Comparison of ENCODE assay signal across 18 cellular contexts in genomic region chr11:72005347-72006260, GRCh38. TPM values are rescaled to one million over a fixed set of nuclear protein-coding genes. Genes with fewer than 3 reads are reported as not detected.
DNase-seq lines count a peak whose midpoint lies in the region; ATAC-seq, FAIRE-seq and TF ChIP-seq lines count a peak whose summit lies in the region.
"Had no signal": no experiment of that assay in that cellular context is flagged by ENCODE, and none has a peak within 500 bp of the region (broad histone marks: within the 10 kb centered on the region; RNA-seq: fewer than 3 reads in every experiment).

No MANE protein-coding gene starts in this region.

- TF ChIP-seq CTCF in CD4-positive, alpha-beta T cell (IDR thresholded peaks at IDR 0.05): no peak
- TF ChIP-seq CTCF in astrocyte (IDR thresholded peaks at IDR 0.05; ENCODE audit: insufficient read depth, low read depth, low read length): no peak
- TF ChIP-seq CTCF in neural crest cell (conservative IDR thresholded peaks at IDR 0.05): no peak

- H2BK12ac ChIP-seq in trophoblast cell (ENCODE audit: low read length): no peak overlapping the region

- H3K4me1 Mint-ChIP-seq in CD4-positive, alpha-beta T cell (ENCODE audit: low read depth): peaks cover 11% of the 10 kb centered on the region
- H3K4me1 Mint-ChIP-seq in astrocyte (ENCODE audit: low read depth, unreplicated experiment) (peaks cover 6% of the 10 kb centered on the region), neural crest cell (peaks cover 6% of the 10 kb centered on the region)
- no peaks in the 10 kb centered on the region for H3K4me1 Mint-ChIP-seq in activated CD8-positive, alpha-beta memory T cell treated with anti-CD3 and anti-CD28 coated beads, Interleukin-2, amount 10 ng/mL, durations not matched to agents 7 days and 5 days

- H3K4me2 ChIP-seq in astrocyte (ENCODE audit: low read length) (no peak overlapping the region), trophoblast cell (ENCODE audit: low read length) (no peak overlapping the region)

- H3K36me3 ChIP-seq in astrocyte (ENCODE audit: insufficient read depth, low read length) (peaks cover 73% of the 10 kb centered on the region), trophoblast cell (ENCODE audit: control insufficient read depth in 1 of 2, insufficient read depth in 2 of 2, low read length in 2 of 2) (peaks cover 88 to 95% of the 10 kb centered on the region in 2 experiments)

- no peak overlapping the region for H3K4ac ChIP-seq in trophoblast cell (ENCODE audit: low read depth, low read length)

- POLR2A ChIA-PET in CD4-positive, alpha-beta T cell (lab: Charles Lee): interaction anchor here (0.8 to 1.2 kb wide), 2 partner anchors 19 to 105 kb away, joined by 3 to 4 read pairs; no protein-coding TSS in a partner anchor

- no peak overlapping the region for H3K23ac ChIP-seq in trophoblast cell (ENCODE audit: low read length)

- no peak overlapping the region for H3K14ac ChIP-seq in trophoblast cell (ENCODE audit: low read length)

- no CpG with 5 or more reads among the region's 20 CpGs for WGBS in trophoblast cell (ENCODE audit: extremely low coverage, insufficient coverage, insufficient read length)

- CTCF ChIA-PET in CD4-positive, alpha-beta T cell (lab: Charles Lee): no interaction called here
- CTCF ChIA-PET in activated CD8-positive, alpha-beta memory T cell treated with anti-CD3 and anti-CD28 coated beads, Interleukin-2, amount 10 ng/mL, durations not matched to agents 7 days and 5 days (lab: Charles Lee): interaction anchor here (1.2 to 2.1 kb wide), 3 partner anchors 20 to 466 kb away, joined by 3 to 10 read pairs (median 3); no protein-coding TSS in a partner anchor

- H3K9ac ChIP-seq in astrocyte (ENCODE audit: low read length) (no peak overlapping the region), trophoblast cell (ENCODE audit: low read length) (no peak overlapping the region)

- no peaks in the 10 kb centered on the region for H3K27me3 Mint-ChIP-seq in CD4-positive, alpha-beta T cell
- H3K27me3 Mint-ChIP-seq in astrocyte (ENCODE audit: low read depth, unreplicated experiment) (no peaks in the 10 kb centered on the region), neural crest cell (ENCODE audit: low read depth) (peaks cover 10% of the 10 kb centered on the region)
- no peaks in the 10 kb centered on the region for H3K27me3 Mint-ChIP-seq in activated CD8-positive, alpha-beta memory T cell treated with anti-CD3 and anti-CD28 coated beads, Interleukin-2, amount 10 ng/mL, durations not matched to agents 7 days and 5 days

- H2BK120ac ChIP-seq in trophoblast cell (ENCODE audit: insufficient read depth, low read length, poor library complexity): no peak overlapping the region

- no peaks in the 10 kb centered on the region for H3K9me3 ChIP-seq in CD4-positive, alpha-beta T cell (ENCODE audit: control insufficient read depth, low read length)
- no peaks in the 10 kb centered on the region for H3K9me3 ChIP-seq in astrocyte (ENCODE audit: insufficient read depth, low read depth, low read length)
- no peaks in the 10 kb centered on the region for H3K9me3 ChIP-seq in trophoblast cell (ENCODE audit: insufficient read depth, low read depth, low read length)

- no peak overlapping the region for H3K27ac ChIP-seq in CD4-positive, alpha-beta T cell (ENCODE audit: low read depth, low read length)
- H3K27ac ChIP-seq in astrocyte (ENCODE audit: low read depth, low read length) (no peak overlapping the region), trophoblast cell (ENCODE audit: low read depth, low read length) (no peak overlapping the region)

- H3K9me3 Mint-ChIP-seq in CD4-positive, alpha-beta T cell: no peaks in the 10 kb centered on the region
- H3K9me3 Mint-ChIP-seq in astrocyte (ENCODE audit: unreplicated experiment) (no peaks in the 10 kb centered on the region), neural crest cell (no peaks in the 10 kb centered on the region)
- H3K9me3 Mint-ChIP-seq in activated CD8-positive, alpha-beta memory T cell treated with anti-CD3 and anti-CD28 coated beads, Interleukin-2, amount 10 ng/mL, durations not matched to agents 7 days and 5 days (ENCODE audit: low read depth): no peaks in the 10 kb centered on the region
- H3K9me3 Mint-ChIP-seq: T-helper 1 cell treated with Interleukin-12 subunit alpha and Interleukin-12 subunit beta and Interleukin-4 antibody, amounts not matched to agents 30 μg/mL and 1 μg/mL, for 36 hours had no signal

- H4K91ac ChIP-seq in trophoblast cell (ENCODE audit: low read depth, low read length): no peak overlapping the region

- no peak overlapping the region for H2BK5ac ChIP-seq in trophoblast cell (ENCODE audit: low read depth, low read length, poor library complexity)

- ATAC-seq in CD4-positive, alpha-beta T cell (ENCODE audit: poor library complexity): no peak
- no peak for ATAC-seq in GM21381 (IDR thresholded peaks at IDR 0.05; ENCODE audit: unreplicated experiment)
- no peak for ATAC-seq in activated CD8-positive, alpha-beta memory T cell treated with anti-CD3 and anti-CD28 coated beads, Interleukin-2, amount 10 ng/mL, durations not matched to agents 7 days and 5 days

- peaks cover 11% of the 10 kb centered on the region for H3K79me2 ChIP-seq in astrocyte (ENCODE audit: insufficient read depth, low read length)
- no peaks in the 10 kb centered on the region for H3K79me2 ChIP-seq in trophoblast cell (ENCODE audit: control insufficient read depth, insufficient read depth, low read length, poor library complexity)

- no peak overlapping the region for H2AK5ac ChIP-seq in trophoblast cell (ENCODE audit: low read length)

- no peak for FAIRE-seq in astrocyte (lab: Jason Lieb, UNC)
- FAIRE-seq: RCC 7860 had no signal

- H3K27me3 ChIP-seq in CD4-positive, alpha-beta T cell (ENCODE audit: control insufficient read depth, insufficient read depth, low read length): no peaks in the 10 kb centered on the region
- H3K27me3 ChIP-seq in astrocyte (ENCODE audit: insufficient read depth, low read length) (no peaks in the 10 kb centered on the region), trophoblast cell (ENCODE audit: insufficient read depth, low read length) (no peaks in the 10 kb centered on the region)

- no peak overlapping the region for H2AFZ ChIP-seq in astrocyte (ENCODE audit: low read depth, low read length)
- H2AFZ ChIP-seq in trophoblast cell (ENCODE audit: insufficient read depth, low read length, poor library complexity): no peak overlapping the region

- H3K36me3 Mint-ChIP-seq in CD4-positive, alpha-beta T cell (ENCODE audit: low read depth): peaks cover 92% of the 10 kb centered on the region
- H3K36me3 Mint-ChIP-seq in astrocyte (ENCODE audit: low read depth, unreplicated experiment) (peaks cover 33% of the 10 kb centered on the region), neural crest cell (ENCODE audit: low read depth) (peaks cover 28% of the 10 kb centered on the region)
- H3K36me3 Mint-ChIP-seq in activated CD8-positive, alpha-beta memory T cell treated with anti-CD3 and anti-CD28 coated beads, Interleukin-2, amount 10 ng/mL, durations not matched to agents 7 days and 5 days: peaks cover 27% of the 10 kb centered on the region

- no peak overlapping the region for H4K12ac ChIP-seq in trophoblast cell (ENCODE audit: low read depth, low read length)

- peak; percentile 30 for TF ChIP-seq POLR2A in GM18951 (IDR thresholded peaks at IDR 0.05; ENCODE audit: extremely low read depth, insufficient read depth, insufficient read length)

- H3K4me1 ChIP-seq in astrocyte (ENCODE audit: insufficient read depth, low read length) (no peaks in the 10 kb centered on the region), trophoblast cell (ENCODE audit: control insufficient read depth in 1 of 2, insufficient read depth in 2 of 2, low read length in 2 of 2) (peaks cover 0 to 3% of the 10 kb centered on the region in 2 experiments)

- peak overlapping the region; percentile 39 for H3K27ac Mint-ChIP-seq in CD4-positive, alpha-beta T cell
- peak overlapping the region; percentile 47 for H3K27ac Mint-ChIP-seq in astrocyte (ENCODE audit: unreplicated experiment)
- no peak overlapping the region for H3K27ac Mint-ChIP-seq in neural crest cell (ENCODE audit: unreplicated experiment)
- no peak overlapping the region for H3K27ac Mint-ChIP-seq in activated CD8-positive, alpha-beta memory T cell treated with anti-CD3 and anti-CD28 coated beads, Interleukin-2, amount 10 ng/mL, durations not matched to agents 7 days and 5 days
- H3K27ac Mint-ChIP-seq: T-helper 1 cell treated with Interleukin-12 subunit alpha and Interleukin-12 subunit beta and Interleukin-4 antibody, amounts not matched to agents 30 μg/mL and 1 μg/mL, for 36 hours had no signal

- H3K4me3 ChIP-seq in astrocyte (ENCODE audit: insufficient read depth, low read depth, low read length) (no peak overlapping the region), trophoblast cell (ENCODE audit: low read depth, low read length) (no peak overlapping the region)

- H4K8ac ChIP-seq in trophoblast cell (ENCODE audit: low read depth, low read length): no peak overlapping the region

- in situ Hi-C loops in GM18951 (cut with MboI; ENCODE audit: low sequenced_read_pairs, unreplicated experiment): no loop called here

- H4K20me1 ChIP-seq in astrocyte (ENCODE audit: insufficient read depth, low read length): peaks cover 87% of the 10 kb centered on the region

- DNase-seq in CD4-positive, alpha-beta T cell: no peak
- no peak for DNase-seq in astrocyte (ENCODE audit: low read depth)
- DNase-seq in neural crest cell (ENCODE audit: low read depth, low spot score): no peak
- no peak for DNase-seq in trophoblast cell
- DNase-seq in activated CD8-positive, alpha-beta memory T cell treated with anti-CD3 and anti-CD28 coated beads, Interleukin-2, amount 10 ng/mL, durations not matched to agents 7 days and 5 days: no peak
- no peak for DNase-seq in islet precursor cell
- DNase-seq: activated CD4-positive, alpha-beta T cell treated with anti-CD3 and anti-CD28 coated beads for 48 hours; C1 segment of cervical spinal cord; GDM1; kidney glomerular epithelial cell; MM.1S; retina; stimulated activated CD4-positive, alpha-beta T cell treated with anti-CD3 and anti-CD28 coated beads, Interleukin-4, amount 100 ng/mL, for 24 hours; stimulated activated naive CD4-positive, alpha-beta T cell had no signal

- H3K4me3 Mint-ChIP-seq in CD4-positive, alpha-beta T cell: no peak overlapping the region
- H3K4me3 Mint-ChIP-seq in astrocyte (ENCODE audit: unreplicated experiment) (no peak overlapping the region), neural crest cell (peak overlapping the region; percentile 13)
- no peak overlapping the region for H3K4me3 Mint-ChIP-seq in activated CD8-positive, alpha-beta memory T cell treated with anti-CD3 and anti-CD28 coated beads, Interleukin-2, amount 10 ng/mL, durations not matched to agents 7 days and 5 days
- H3K4me3 Mint-ChIP-seq: T-helper 1 cell treated with Interleukin-12 subunit alpha and Interleukin-12 subunit beta and Interleukin-4 antibody, amounts not matched to agents 30 μg/mL and 1 μg/mL, for 36 hours had no signal

- H3K79me1 ChIP-seq in trophoblast cell (ENCODE audit: low read length): no peaks in the 10 kb centered on the region

- H3K18ac ChIP-seq in trophoblast cell (ENCODE audit: low read length): no peak overlapping the region

- intact Hi-C loops in CD4-positive, alpha-beta T cell (cut with DNase I, micrococcal nuclease): no loop called here

RNA-seq across cellular contexts. Expression of gene IL18BP, which starts 6.9 kb away (rescaled TPM):
- 10 to 100 TPM; 14.7 to 16.8 TPM for total RNA-seq in CD4-positive, alpha-beta T cell
- total RNA-seq in astrocyte (14.1 and 15.2 TPM in 2 replicates), neural crest cell (10.7 and 10.8 TPM in 2 replicates)
- polyA plus RNA-seq in trophoblast cell (2013): 4.6 TPM in 2 replicates
- 10 to 100 TPM in 1 of 2 experiments, 1 to 10 TPM in 1; 7.0 to 11.2 TPM for total RNA-seq in activated CD8-positive, alpha-beta memory T cell treated with anti-CD3 and anti-CD28 coated beads, Interleukin-2, amount 10 ng/mL, durations not matched to agents 7 days and 5 days

Comparison
In these comparisons a context has a peak if more than half of its experiments do, and no peak if none do; other contexts are left out.
1. H3K27ac Mint-ChIP-seq: peak in CD4-positive, alpha-beta T cell (single experiment) and astrocyte (single experiment); none in neural crest cell (single experiment) and activated CD8-positive, alpha-beta memory T cell treated with anti-CD3 and anti-CD28 coated beads, Interleukin-2, amount 10 ng/mL, durations not matched to agents 7 days and 5 days (single experiment).